In genomic region chr5:172356047-172356446, GRCh38 we compare ENCODE assay signal across 25 cellular contexts.
"Had no signal": no experiment of that assay in that cellular context is flagged by ENCODE, and none has a peak within 500 bp of the region (broad histone marks: within the 10 kb centered on the region; RNA-seq: fewer than 3 reads in every experiment).

No MANE protein-coding gene starts in this region.

- ATAC-seq: activated T-helper 17 cell treated with anti-CD3 and anti-CD28 coated beads, Interleukin-2, amount 50 U/mL, for 72 hours; PC-3; T-cell had no signal

- H3K27ac Mint-ChIP-seq: activated CD4-positive, alpha-beta memory T cell treated with anti-CD3 and anti-CD28 coated beads for 36 hours; activated CD4-positive, alpha-beta T cell treated with anti-CD3 and anti-CD28 coated beads, Interleukin-2, amount 10 ng/mL, durations not matched to agents 7 days and 5 days; activated naive CD4-positive, alpha-beta T cell treated with anti-CD3 and anti-CD28 coated beads for 36 hours; activated naive CD8-positive, alpha-beta T cell; activated T-helper 17 cell treated with anti-CD3 and anti-CD28 coated beads, Interleukin-2, amount 50 U/mL, for 72 hours; T-cell had no signal

- H3K9me3 Mint-ChIP-seq: activated CD4-positive, alpha-beta memory T cell treated with anti-CD3 and anti-CD28 coated beads for 36 hours; activated CD4-positive, alpha-beta T cell treated with anti-CD3 and anti-CD28 coated beads, Interleukin-2, amount 10 ng/mL, durations not matched to agents 7 days and 5 days; activated naive CD4-positive, alpha-beta T cell treated with anti-CD3 and anti-CD28 coated beads for 36 hours; activated T-helper 17 cell treated with anti-CD3 and anti-CD28 coated beads, Interleukin-2, amount 50 U/mL, for 72 hours; T-cell had no signal

- H3K27me3 Mint-ChIP-seq: activated CD4-positive, alpha-beta memory T cell treated with anti-CD3 and anti-CD28 coated beads for 36 hours; activated CD4-positive, alpha-beta T cell treated with anti-CD3 and anti-CD28 coated beads, Interleukin-2, amount 10 ng/mL, durations not matched to agents 7 days and 5 days; activated naive CD8-positive, alpha-beta T cell; T-cell had no signal

- H3K36me3 Mint-ChIP-seq: activated CD4-positive, alpha-beta memory T cell treated with anti-CD3 and anti-CD28 coated beads for 36 hours; activated naive CD8-positive, alpha-beta T cell; T-cell had no signal

- H3K4me1 Mint-ChIP-seq: activated CD4-positive, alpha-beta T cell treated with anti-CD3 and anti-CD28 coated beads, Interleukin-2, amount 10 ng/mL, durations not matched to agents 7 days and 5 days; activated T-helper 17 cell treated with anti-CD3 and anti-CD28 coated beads, Interleukin-2, amount 50 U/mL, for 72 hours; T-cell had no signal

- DNase-seq: activated CD4-positive, alpha-beta memory T cell treated with anti-CD3 and anti-CD28 coated beads for 36 hours; activated CD4-positive, alpha-beta T cell treated with anti-CD3 and anti-CD28 coated beads, Interleukin-2, amount 10 ng/mL, durations not matched to agents 7 days and 5 days; activated CD4-positive, CD25-positive, alpha-beta regulatory T cell; activated gamma-delta T cell; activated naive CD4-positive, alpha-beta T cell treated with anti-CD3 and anti-CD28 coated beads for 36 hours; activated T-cell treated with anti-CD3 and anti-CD28 coated beads for 4 hours; activated T-cell treated with anti-CD3 and anti-CD28 coated beads, Interleukin-2, amount 50 U/mL, for 48 hours; cerebellar nuclear complex; Karpas-422; MV-4-11; NCI-H1092 treated with DMSO at 0.1 percent for 48 hours; NCI-H1417 treated with DMSO at 0.1 percent for 48 hours; NCI-H1694 treated with DMSO at 0.1 percent for 48 hours; NCI-H2029 treated with DMSO at 0.1 percent for 48 hours; NCI-H345; NCI-H510A; NCI-H526 treated with DMSO at 0.1 percent for 48 hours; NCI-H82; PC-3; SIG-M5; T-cell; T-helper 2 cell; T1000 had no signal

- H3K4me3 Mint-ChIP-seq: activated CD4-positive, alpha-beta memory T cell treated with anti-CD3 and anti-CD28 coated beads for 36 hours; activated CD4-positive, alpha-beta T cell treated with anti-CD3 and anti-CD28 coated beads, Interleukin-2, amount 10 ng/mL, durations not matched to agents 7 days and 5 days; activated naive CD4-positive, alpha-beta T cell treated with anti-CD3 and anti-CD28 coated beads for 36 hours; activated naive CD8-positive, alpha-beta T cell; activated T-helper 17 cell treated with anti-CD3 and anti-CD28 coated beads, Interleukin-2, amount 50 U/mL, for 72 hours; T-cell had no signal
